ENCODE assay signal across 17 cellular contexts in genomic region chr5:57232293-57233033, GRCh38. TPM values are rescaled to one million over a fixed set of nuclear protein-coding genes. Genes with fewer than 3 reads are reported as not detected.
DNase-seq lines count a peak whose midpoint lies in the region; ATAC-seq and TF ChIP-seq lines count a peak whose summit lies in the region.
"Had no signal": no experiment of that assay in that cellular context is flagged by ENCODE, and none has a peak within 500 bp of the region (broad histone marks: within the 10 kb centered on the region; RNA-seq: fewer than 3 reads in every experiment).

No MANE protein-coding gene starts in this region.

- peaks cover 73% of the 10 kb centered on the region for H3K36me3 Mint-ChIP-seq in CD8-positive, alpha-beta T cell
- H3K36me3 Mint-ChIP-seq in activated CD4-positive, alpha-beta memory T cell treated with anti-CD3 and anti-CD28 coated beads, Interleukin-2, amount 10 ng/mL, durations not matched to agents 7 days and 5 days (ENCODE audit: low read depth) = peaks cover 67% of the 10 kb centered on the region

- no peaks in the 10 kb centered on the region for H3K27me3 Mint-ChIP-seq in CD8-positive, alpha-beta T cell (ENCODE audit: low read depth)
- no peaks in the 10 kb centered on the region for H3K27me3 Mint-ChIP-seq in activated CD4-positive, alpha-beta memory T cell treated with anti-CD3 and anti-CD28 coated beads, Interleukin-2, amount 10 ng/mL, durations not matched to agents 7 days and 5 days
- H3K27me3 Mint-ChIP-seq: activated CD8-positive, alpha-beta T cell treated with anti-CD3 and anti-CD28 coated beads for 36 hours; B cell had no signal

- H3K36me3 ChIP-seq in CD8-positive, alpha-beta T cell (ENCODE audit: insufficient read depth, low read length) = peaks cover 10% of the 10 kb centered on the region
- H3K36me3 ChIP-seq: thoracic aorta had no signal

- POLR2A ChIA-PET in CD8-positive, alpha-beta T cell (lab: Charles Lee) = no interaction called here
- POLR2A ChIA-PET in activated CD4-positive, alpha-beta memory T cell treated with anti-CD3 and anti-CD28 coated beads, Interleukin-2, amount 10 ng/mL, durations not matched to agents 7 days and 5 days (lab: Charles Lee) = interaction anchor here (0.8 to 1.0 kb wide), 2 partner anchors 30 to 322 kb away, joined by 3 read pairs; no protein-coding TSS in a partner anchor

- no peak overlapping the region for H3K4me3 ChIP-seq in CD8-positive, alpha-beta T cell (ENCODE audit: low read depth, low read length)
- H3K4me3 ChIP-seq: heart left ventricle, thoracic aorta had no signal

- intact Hi-C loops in CD8-positive, alpha-beta T cell (cut with DNase I, micrococcal nuclease) = no loop called here
- intact Hi-C loops in left colon (cut with DNase I, micrococcal nuclease) = no loop called here

- H3K27ac Mint-ChIP-seq in CD8-positive, alpha-beta T cell = peak overlapping the region; percentile 50
- H3K27ac Mint-ChIP-seq in activated CD4-positive, alpha-beta memory T cell treated with anti-CD3 and anti-CD28 coated beads, Interleukin-2, amount 10 ng/mL, durations not matched to agents 7 days and 5 days = no peak overlapping the region
- H3K27ac Mint-ChIP-seq: B cell had no signal

- no peaks in the 10 kb centered on the region for H3K27me3 ChIP-seq in CD8-positive, alpha-beta T cell (ENCODE audit: insufficient read depth, low read length)
- H3K27me3 ChIP-seq: heart left ventricle had no signal

- H3K4me1 ChIP-seq in CD8-positive, alpha-beta T cell (ENCODE audit: insufficient read depth, low read length) = no peaks in the 10 kb centered on the region

- no peaks in the 10 kb centered on the region for H3K9me3 ChIP-seq in CD8-positive, alpha-beta T cell (ENCODE audit: low read length)
- H3K9me3 ChIP-seq: heart left ventricle, thoracic aorta had no signal

- no peaks in the 10 kb centered on the region for H3K9me3 Mint-ChIP-seq in CD8-positive, alpha-beta T cell
- peaks cover 3% of the 10 kb centered on the region for H3K9me3 Mint-ChIP-seq in activated CD4-positive, alpha-beta memory T cell treated with anti-CD3 and anti-CD28 coated beads, Interleukin-2, amount 10 ng/mL, durations not matched to agents 7 days and 5 days

- ATAC-seq in CD8-positive, alpha-beta T cell = no peak
- ATAC-seq in left colon = peak; percentile 52
- no peak for ATAC-seq in HG02981 (IDR thresholded peaks at IDR 0.05; ENCODE audit: unreplicated experiment)

- no peak for TF ChIP-seq CTCF in CD8-positive, alpha-beta T cell (IDR thresholded peaks at IDR 0.05)

- H3K4me1 Mint-ChIP-seq in CD8-positive, alpha-beta T cell (ENCODE audit: low read depth) = peaks cover 53% of the 10 kb centered on the region
- H3K4me1 Mint-ChIP-seq in activated CD4-positive, alpha-beta memory T cell treated with anti-CD3 and anti-CD28 coated beads, Interleukin-2, amount 10 ng/mL, durations not matched to agents 7 days and 5 days = peaks cover 16% of the 10 kb centered on the region

- CTCF ChIA-PET in CD8-positive, alpha-beta T cell (lab: Charles Lee) = interaction anchor here (1.2 kb wide), 1 partner anchor 13 kb away, joined by 3 read pairs; no protein-coding TSS in a partner anchor
- CTCF ChIA-PET in activated CD4-positive, alpha-beta memory T cell treated with anti-CD3 and anti-CD28 coated beads, Interleukin-2, amount 10 ng/mL, durations not matched to agents 7 days and 5 days (lab: Charles Lee) = no interaction called here

- DNase-seq in A172 (ENCODE audit: low spot score) (peak; percentile 4), amniotic epithelial cell (ENCODE audit: low read depth) (peak; percentile 18), left colon (no peak), GDM1 (lab: John Stamatoyannopoulos, UW) (no peak), occipital lobe (lab: John Stamatoyannopoulos, UW) (no peak)
- DNase-seq in CD8-positive, alpha-beta T cell = no peak
- DNase-seq in activated CD4-positive, alpha-beta memory T cell treated with anti-CD3 and anti-CD28 coated beads, Interleukin-2, amount 10 ng/mL, durations not matched to agents 7 days and 5 days = no peak
- DNase-seq: activated CD8-positive, alpha-beta T cell treated with anti-CD3 and anti-CD28 coated beads for 36 hours; activated effector memory CD4-positive, alpha-beta T cell treated with Interleukin-2 at 50 U/mL for 16 hours; DMS79 treated with DMSO at 0.1 percent for 48 hours; heart left ventricle; midbrain; NCI-H1105 treated with DMSO at 0.1 percent for 48 hours; stimulated activated CD4-positive, alpha-beta T cell treated with anti-CD3 and anti-CD28 coated beads, Interleukin-4, amount 100 ng/mL, for 1 hour had no signal

- H3K27ac ChIP-seq in CD8-positive, alpha-beta T cell (ENCODE audit: low read depth, low read length) = no peak overlapping the region
- H3K27ac ChIP-seq: thoracic aorta had no signal

- no peak overlapping the region for H3K4me3 Mint-ChIP-seq in CD8-positive, alpha-beta T cell
- H3K4me3 Mint-ChIP-seq in activated CD4-positive, alpha-beta memory T cell treated with anti-CD3 and anti-CD28 coated beads, Interleukin-2, amount 10 ng/mL, durations not matched to agents 7 days and 5 days = no peak overlapping the region
- H3K4me3 Mint-ChIP-seq: activated CD8-positive, alpha-beta T cell treated with anti-CD3 and anti-CD28 coated beads for 36 hours; B cell had no signal

RNA-seq across cellular contexts. Expression of gene GPBP1, which starts 58.6 kb away (rescaled TPM):
- total RNA-seq in A172 (2014; rRNA removed; shearing (Covaris generic)) = 85.3 and 117 TPM in 2 replicates
- total RNA-seq in CD8-positive, alpha-beta T cell = 100 to 1,000 TPM; 164 to 165 TPM
- total RNA-seq in left colon (10 to 100 TPM; 51.3 to 63.2 TPM), occipital lobe (159 TPM)
- 100 to 1,000 TPM; 105 to 109 TPM for total RNA-seq in activated CD4-positive, alpha-beta memory T cell treated with anti-CD3 and anti-CD28 coated beads, Interleukin-2, amount 10 ng/mL, durations not matched to agents 7 days and 5 days

Comparison
In these comparisons a context has a peak if more than half of its experiments do, and no peak if none do; other contexts are left out.
1. DNase-seq: peak in A172 (single experiment) and amniotic epithelial cell (single experiment); none in CD8-positive, alpha-beta T cell (0 of 7), left colon (0 of 2), GDM1 (single experiment), activated CD4-positive, alpha-beta memory T cell treated with anti-CD3 and anti-CD28 coated beads, Interleukin-2, amount 10 ng/mL, durations not matched to agents 7 days and 5 days (single experiment) and occipital lobe (single experiment).